Comparison of ENCODE assay signal across 8 cellular contexts in the genomic region with DNA sequence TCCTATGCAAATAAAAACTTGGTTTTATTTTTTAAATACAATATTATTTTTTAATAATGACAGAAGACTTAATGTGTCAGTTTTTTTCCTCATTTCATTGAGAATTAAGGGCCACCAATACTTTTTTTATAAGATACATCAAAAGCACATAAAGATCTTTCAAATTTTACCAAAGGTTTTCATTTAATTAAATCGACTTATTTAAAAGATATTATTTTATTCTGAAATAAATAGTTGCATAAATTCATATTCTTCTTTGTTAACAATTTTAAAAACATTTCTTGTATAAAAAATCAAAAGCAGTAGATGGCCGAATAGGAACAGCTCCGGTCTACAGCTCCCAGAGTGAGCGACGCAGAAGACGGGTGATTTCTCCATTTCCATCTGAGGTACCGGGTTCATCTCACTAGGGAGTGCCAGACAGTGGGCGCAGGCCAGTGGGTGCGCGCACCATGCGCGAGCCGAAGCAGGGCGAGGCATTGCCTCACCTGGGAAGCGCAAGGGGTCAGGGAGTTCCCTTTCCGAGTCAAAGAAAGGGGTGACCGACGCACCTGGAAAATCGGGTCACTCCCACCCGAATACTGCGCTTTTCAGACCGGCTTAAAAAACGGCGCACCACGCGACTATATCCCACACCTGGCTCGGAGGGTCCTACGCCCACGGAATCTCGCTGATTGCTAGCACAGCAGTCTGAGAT.
A peak's percentile ranks its signal among the peaks of the same experiment; 100 is the strongest.
DNase-seq lines count a peak whose midpoint lies in the region; ATAC-seq, FAIRE-seq and TF ChIP-seq lines count a peak whose summit lies in the region.
"Not testable (repeated sequence)": the region's sequence is repeated elsewhere in the genome, so short reads cannot be mapped to it uniquely, and the experiment has no call there.

No MANE protein-coding gene starts in this region.

- ATAC-seq in A549; activated T-cell treated with anti-CD3 and anti-CD28 coated beads, Interleukin-2, amount 50 U/mL, for 72 hours (replicated peaks in 1 of 2); heart right ventricle: not testable (repeated sequence)

- CTCF ChIA-PET in A549 (lab: Yijun Ruan, JAX); HEK293T (lab: Yijun Ruan, JAX); PC-9 (lab: Charles Lee): not testable (repeated sequence)

- H3K36me3 ChIP-seq in PC-9 (ENCODE audit: low read depth); heart right ventricle; mesodermal cell (ENCODE audit: control insufficient read depth, insufficient read depth, low read length); skeletal muscle satellite cell (ENCODE audit: insufficient read depth, low read length): not testable (repeated sequence)

- H3F3A ChIP-seq in PC-9 (ENCODE audit: insufficient read depth, low read depth), result not testable (repeated sequence)

- DNase-seq in A549 (ENCODE audit: low read depth in 1 of 2, low spot score in 1 of 2); HEK293T (ENCODE audit: extremely low spot score); PC-9; activated T-cell treated with anti-CD3 and anti-CD28 coated beads, Interleukin-2, amount 50 U/mL, for 72 hours; chondrocyte (ENCODE audit: low spot score); heart right ventricle: not testable (repeated sequence)

- H3K27me3 ChIP-seq in PC-9 (ENCODE audit: insufficient read depth, low read depth), result peaks cover 20% of the 10 kb centered on the region
- not testable (repeated sequence) for H3K27me3 ChIP-seq in heart right ventricle; skeletal muscle satellite cell (ENCODE audit: control insufficient read depth, insufficient read depth, low read length)

- peak overlapping the region; percentile 55; the same call in 1 of the 2 replicates for H2AFZ ChIP-seq in PC-9

- not testable (repeated sequence) for BruUV-seq in PC-9 (replicated peaks; lab: Mats Ljungman, UMichigan)

- not testable (repeated sequence) for H3K79me2 ChIP-seq in PC-9 (ENCODE audit: low read depth)

- H3K4me1 ChIP-seq in A549; PC-9 (replicated peaks; ENCODE audit: insufficient read depth); heart right ventricle; mesodermal cell (ENCODE audit: control insufficient read depth, insufficient read depth, low read length, poor library complexity, severe bottlenecking); skeletal muscle satellite cell (ENCODE audit: control insufficient read depth, insufficient read depth, low read length): not testable (repeated sequence)

- not testable (repeated sequence) for H3K4me1 Mint-ChIP-seq in activated T-cell treated with anti-CD3 and anti-CD28 coated beads, Interleukin-2, amount 50 U/mL, for 72 hours (ENCODE audit: low read depth); chondrocyte (ENCODE audit: low read depth)

- H3K27me3 Mint-ChIP-seq in activated T-cell treated with anti-CD3 and anti-CD28 coated beads, Interleukin-2, amount 50 U/mL, for 72 hours (ENCODE audit: low read depth); chondrocyte (ENCODE audit: low read depth): not testable (repeated sequence)

- H3K9ac ChIP-seq in skeletal muscle satellite cell (ENCODE audit: low read depth, low read length), result not testable (repeated sequence)

- POLR2A ChIA-PET in A549 (lab: Yijun Ruan, JAX); PC-9 (lab: Charles Lee; ENCODE audit: unreplicated experiment): not testable (repeated sequence)
- POLR2A ChIA-PET in HEK293T (lab: Yijun Ruan, JAX), result interaction anchor here (0.7 to 0.9 kb wide), 2 partner anchors 22 to 125 kb away, joined by 3 read pairs; no protein-coding TSS in a partner anchor

- H3K27ac ChIP-seq in A549; PC-9; heart right ventricle; mesodermal cell (ENCODE audit: low read depth, low read length, severe bottlenecking): not testable (repeated sequence)

- H3K4me3 ChIP-seq in A549 (peak overlapping the region; percentile 26), PC-9 (peak overlapping the region; percentile 44; the same call in 1 of the 2 replicates), heart right ventricle (peak overlapping the region in 9 of 10 donors; percentile 19 to 52 (median 43)), mesodermal cell (ENCODE audit: extremely low read depth, insufficient read depth, low read length, poor library complexity, severe bottlenecking) (peak overlapping the region; percentile 22), skeletal muscle satellite cell (ENCODE audit: low read length) (peak overlapping the region; percentile 49)

- not testable (repeated sequence) for H3K9me2 ChIP-seq in PC-9 (ENCODE audit: insufficient read depth)

- WGBS in A549 (ENCODE audit: missing lambda C conversion rate), result 15% methylated on average over 18 of the region's 30 CpGs
- 10 to 14% methylated on average over 20 to 22 of the region's 30 CpGs for WGBS in heart right ventricle, 2 donors
- whole genome bisulfite sequencing in mesodermal cell (ENCODE audit: insufficient coverage in 2 of 2), 2 experiments, result 5 to 18% methylated on average over 5 of the region's 30 CpGs

- H4K20me1 ChIP-seq in PC-9 (ENCODE audit: insufficient read depth), result not testable (repeated sequence)

- H3K9me3 Mint-ChIP-seq in activated T-cell treated with anti-CD3 and anti-CD28 coated beads, Interleukin-2, amount 50 U/mL, for 72 hours; chondrocyte (ENCODE audit: low read depth): not testable (repeated sequence)

- not testable (repeated sequence) for TF ChIP-seq RAD21 in A549 (conservative IDR thresholded peaks at IDR 0.05 in 1 of 2, IDR thresholded peaks at IDR 0.05 in 1 of 2)

- H3K27ac Mint-ChIP-seq in activated T-cell treated with anti-CD3 and anti-CD28 coated beads, Interleukin-2, amount 50 U/mL, for 72 hours; chondrocyte (ENCODE audit: unreplicated experiment): not testable (repeated sequence)

- not testable (repeated sequence) for TF ChIP-seq CTCF in A549 (IDR thresholded peaks at IDR 0.05); PC-9 (conservative IDR thresholded peaks at IDR 0.05); chondrocyte (IDR thresholded peaks at IDR 0.05); heart right ventricle (IDR thresholded peaks at IDR 0.05)

- intact Hi-C loops in PC-9 (cut with micrococcal nuclease; ENCODE audit: unreplicated experiment); heart right ventricle (cut with DNase I): not testable (repeated sequence)

- H3K4me2 ChIP-seq in A549 (peak overlapping the region; percentile 59), PC-9 (peak overlapping the region; percentile 55; the same call in 1 of the 2 replicates)
- H3K4me2 ChIP-seq in skeletal muscle satellite cell (ENCODE audit: low read length), result not testable (repeated sequence)

- not testable (repeated sequence) for H3K36me3 Mint-ChIP-seq in activated T-cell treated with anti-CD3 and anti-CD28 coated beads, Interleukin-2, amount 50 U/mL, for 72 hours (ENCODE audit: insufficient read depth in 2 of 2); chondrocyte (ENCODE audit: low read depth)

- peak overlapping the region; percentile 65 to 67 for H3K4me3 Mint-ChIP-seq in activated T-cell treated with anti-CD3 and anti-CD28 coated beads, Interleukin-2, amount 50 U/mL, for 72 hours
- peak overlapping the region; percentile 53 for H3K4me3 Mint-ChIP-seq in chondrocyte (ENCODE audit: unreplicated experiment)

- not testable (repeated sequence) for H3K9me3 ChIP-seq in A549; PC-9 (ENCODE audit: insufficient read depth, low read depth); heart right ventricle; mesodermal cell (ENCODE audit: control insufficient read depth, low read length); skeletal muscle satellite cell (replicated peaks; ENCODE audit: low read length)

- not testable (repeated sequence) for TF ChIP-seq POLR2A in A549 (IDR thresholded peaks at IDR 0.05; ENCODE audit: low read length)

- TF ChIP-seq EP300 in A549 (IDR thresholded peaks at IDR 0.05), result not testable (repeated sequence)

- not testable (repeated sequence) for FAIRE-seq in A549 (lab: Jason Lieb, UNC)

TF ChIP-seq in HEK293T, 16 proteins besides CTCF, POLR2A, EP300 and RAD21:
- TF ChIP-seq L3MBTL2 (conservative IDR thresholded peaks at IDR 0.05), result peak; percentile 40; the same call in 1 of the 2 replicates
